9 cellular contexts compared by ENCODE assay signal in genomic region chrX:107565916-107566602, GRCh38.
DNase-seq lines count a peak whose midpoint lies in the region; ATAC-seq and TF ChIP-seq lines count a peak whose summit lies in the region.
"Had no signal": no experiment of that assay in that cellular context is flagged by ENCODE, and none has a peak within 500 bp of the region (broad histone marks: within the 10 kb centered on the region; RNA-seq: fewer than 3 reads in every experiment).

No MANE protein-coding gene starts in this region.

- intact Hi-C loops in stomach (cut with DNase I; ENCODE audit: low total_unique reads): no loop called here

- no peaks in the 10 kb centered on the region for H3K36me3 Mint-ChIP-seq in glutamatergic neuron (ENCODE audit: unreplicated experiment)

- no peaks in the 10 kb centered on the region for H3K4me1 ChIP-seq in stomach

- TF ChIP-seq EP300 in stomach (IDR thresholded peaks at IDR 0.05): no peak

- peaks cover 2% of the 10 kb centered on the region for H3K9me3 Mint-ChIP-seq in glutamatergic neuron (ENCODE audit: unreplicated experiment)

- peak; percentile 31 for DNase-seq in NCI-H748 (lab: John Stamatoyannopoulos, UW; ENCODE audit: unreplicated experiment)
- DNase-seq in NCI-H748 treated with DMSO at 0.1 percent for 48 hours (lab: John Stamatoyannopoulos, UW): no peak
- peak; percentile 19 for DNase-seq in NCI-H524 treated with DMSO at 0.1 percent for 48 hours (lab: John Stamatoyannopoulos, UW)
- DNase-seq in fibroblast of peridontal ligament (ENCODE audit: extremely low read depth): peak; percentile 55
- DNase-seq in stomach: peak; percentile 51
- DNase-seq in glutamatergic neuron: no peak
- DNase-seq in erythroblast (lab: John Stamatoyannopoulos, UW): no peak
- DNase-seq: activated gamma-delta T cell treated with Interleukin-2 at 50 U/mL for 16 hours had no signal

- peaks cover 19% of the 10 kb centered on the region for H3K4me1 Mint-ChIP-seq in glutamatergic neuron (ENCODE audit: low read depth, unreplicated experiment)

- TF ChIP-seq POLR2A in stomach (IDR thresholded peaks at IDR 0.05): no peak
- TF ChIP-seq POLR2A in erythroblast (IDR thresholded peaks at IDR 0.05; ENCODE audit: low read length): no peak

- H3K27ac Mint-ChIP-seq in glutamatergic neuron (ENCODE audit: unreplicated experiment): no peak overlapping the region

- H3K27me3 Mint-ChIP-seq in glutamatergic neuron (ENCODE audit: unreplicated experiment): no peaks in the 10 kb centered on the region

- no peak overlapping the region for H3K4me3 Mint-ChIP-seq in glutamatergic neuron (ENCODE audit: unreplicated experiment)

- WGBS in stomach, 5 donors: 20 to 44% (median 40%) methylated on average over 3 to 8 of the region's 8 CpGs

- TF ChIP-seq CTCF in stomach (IDR thresholded peaks at IDR 0.05) (no peak), glutamatergic neuron (IDR thresholded peaks at IDR 0.05; ENCODE audit: partially characterized antibody, unreplicated experiment) (no peak)

- H3K27ac ChIP-seq in stomach: peak overlapping the region; percentile 27 to 69 (median 47)

- H3K9me3 ChIP-seq in stomach: no peaks in the 10 kb centered on the region

- H3K27me3 ChIP-seq in stomach: no peaks in the 10 kb centered on the region

- H3K36me3 ChIP-seq in stomach: no peaks in the 10 kb centered on the region

- ATAC-seq in HG02973 (IDR thresholded peaks at IDR 0.05; ENCODE audit: unreplicated experiment): no peak

- H3K4me3 ChIP-seq in stomach: no peak overlapping the region

Comparison
In these comparisons a context has a peak if more than half of its experiments do, and no peak if none do; other contexts are left out.
1. DNase-seq: peak in NCI-H748 (single experiment), NCI-H524 treated with DMSO at 0.1 percent for 48 hours (single experiment), fibroblast of peridontal ligament (single experiment) and stomach (single experiment); none in NCI-H748 treated with DMSO at 0.1 percent for 48 hours (single experiment), glutamatergic neuron (single experiment) and erythroblast (0 of 2).